In the genomic region with DNA sequence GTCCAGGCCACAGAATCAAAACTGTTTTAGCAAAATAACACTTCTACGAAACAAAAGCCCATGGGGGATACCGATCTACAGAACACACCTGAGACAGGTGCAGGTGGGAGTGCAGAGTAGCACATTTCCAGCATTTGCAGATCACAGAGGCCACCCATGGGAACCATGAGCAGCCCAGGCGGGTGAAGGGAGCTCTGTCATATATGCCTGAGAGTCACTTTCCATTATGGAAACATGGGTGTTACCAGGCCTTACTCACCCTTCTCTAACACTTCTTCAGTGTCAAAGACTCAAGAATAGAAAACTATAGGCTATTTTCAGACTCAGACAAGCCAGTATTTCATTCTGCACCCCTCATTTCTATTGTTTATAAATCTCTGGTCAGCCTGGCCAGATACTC, we compare ENCODE assay signal across 1 cellular context.
TF ChIP-seq lines count a peak whose summit lies in the region.

No MANE protein-coding gene starts in this region.

TF ChIP-seq in GM12878, 131 proteins besides CTCF, POLR2A, EP300 and RAD21 (continued from another document):
- TF ChIP-seq NKRF (conservative IDR thresholded peaks at IDR 0.05) = no peak
